2 cellular contexts compared by ENCODE assay signal in genomic region chr7:123665896-123666295, GRCh38.
TF ChIP-seq lines count a peak whose summit lies in the region.

No MANE protein-coding gene starts in this region.

TF ChIP-seq in HepG2, 621 proteins besides CTCF, POLR2A, EP300 and RAD21:
- no peak for TF ChIP-seq ZNF770 (CRISPR knock-in tag; IDR thresholded peaks at IDR 0.05)
- TF ChIP-seq CBX1 (IDR thresholded peaks at IDR 0.05; ENCODE audit: low read depth): no peak
- TF ChIP-seq ZNF318 (CRISPR knock-in tag; IDR thresholded peaks at IDR 0.05): no peak
- no peak for TF ChIP-seq XRCC5 (optimal IDR thresholded peaks at IDR 0.05; ENCODE audit: low read length)

TF ChIP-seq in WTC11, 78 proteins besides CTCF, POLR2A, EP300 and RAD21 (continued from another document):
- TF ChIP-seq ATF2 (CRISPR knock-in tag; IDR thresholded peaks at IDR 0.05; ENCODE audit: borderline replicate concordance, low read depth) (no peak), NFATC4 (CRISPR knock-in tag; IDR thresholded peaks at IDR 0.05) (no peak), EMX1 (CRISPR knock-in tag; IDR thresholded peaks at IDR 0.05) (no peak), NR2C2 (CRISPR knock-in tag; IDR thresholded peaks at IDR 0.05) (no peak), ATF3 (CRISPR knock-in tag; conservative IDR thresholded peaks at IDR 0.05) (no peak)
